ENCODE assay signal across 38 cellular contexts in genomic region chr6:152769993-152770392, GRCh38. TPM values are rescaled to one million over a fixed set of nuclear protein-coding genes. Genes with fewer than 3 reads are reported as not detected.
"Had no signal": no experiment of that assay in that cellular context is flagged by ENCODE, and none has a peak within 500 bp of the region (broad histone marks: within the 10 kb centered on the region; RNA-seq: fewer than 3 reads in every experiment).

No MANE protein-coding gene starts in this region.

- H3K4me3 ChIP-seq: adrenal gland, body of pancreas, breast epithelium had no signal

- H3K27ac ChIP-seq: adrenal gland, body of pancreas, brain microvascular endothelial cell, breast epithelium, VCaP had no signal

- H3K9me3 Mint-ChIP-seq: activated B cell treated with CpG ODN at 0.5 μM for 24 hours; activated CD4-positive, alpha-beta memory T cell treated with anti-CD3 and anti-CD28 coated beads for 36 hours; activated CD4-positive, alpha-beta T cell treated with anti-CD3 and anti-CD28 coated beads, Interleukin-2, amount 10 ng/mL, durations not matched to agents 24 days and 14 days; activated CD8-positive, alpha-beta T cell treated with anti-CD3 and anti-CD28 coated beads for 36 hours; activated naive CD4-positive, alpha-beta T cell treated with anti-CD3 and anti-CD28 coated beads for 36 hours; activated naive CD4-positive, alpha-beta T cell treated with anti-CD3 and anti-CD28 coated beads, Interleukin-2, amount 50 U/mL, for 72 hours; activated naive CD8-positive, alpha-beta T cell treated with anti-CD3 and anti-CD28 coated beads for 36 hours; activated T-cell treated with anti-CD3 and anti-CD28 coated beads, Interleukin-2, amount 50 U/mL, for 4 hours; activated T-cell treated with anti-CD3 and anti-CD28 coated beads, Interleukin-2, amount 50 U/mL, for 72 hours; activated T-helper 1 cell treated with anti-CD3 and anti-CD28 coated beads, Interleukin-12 subunit alpha, Interleukin-12 subunit beta, Interleukin-2, Interleukin-4 antibody, amounts not matched to agents 30 ng/mL and 10 ng/mL and 1 ng/mL, durations not matched to agents 14 hours and 24 hours and 36 hours; T-helper 1 cell treated with Interleukin-12 subunit alpha and Interleukin-12 subunit beta and Interleukin-4 antibody, amounts not matched to agents 30 μg/mL and 1 μg/mL, for 36 hours; T-helper 2 cell treated with Interferon-gamma antibody and Interleukin-4, amounts not matched to agents 5 μg/mL and 100 μg/mL, for 36 hours had no signal

- ATAC-seq: activated CD8-positive, alpha-beta T cell treated with anti-CD3 and anti-CD28 coated beads for 36 hours; activated naive CD4-positive, alpha-beta T cell treated with anti-CD3 and anti-CD28 coated beads, Interleukin-2, amount 50 U/mL, for 72 hours; activated T-cell treated with anti-CD3 and anti-CD28 coated beads, Interleukin-2, amount 50 U/mL, for 4 hours; activated T-cell treated with anti-CD3 and anti-CD28 coated beads, Interleukin-2, amount 50 U/mL, for 72 hours; activated T-helper 17 cell treated with anti-CD3 and anti-CD28 coated beads, Interleukin-2, amount 50 U/mL, for 72 hours; body of pancreas had no signal

- H3K4me1 Mint-ChIP-seq: activated B cell treated with CpG ODN at 0.5 μM for 24 hours; activated CD4-positive, alpha-beta T cell treated with anti-CD3 and anti-CD28 coated beads, Interleukin-2, amount 10 ng/mL, durations not matched to agents 24 days and 14 days; activated naive CD8-positive, alpha-beta T cell treated with anti-CD3 and anti-CD28 coated beads for 36 hours; activated T-helper 17 cell treated with anti-CD3 and anti-CD28 coated beads, Interleukin-2, amount 50 U/mL, for 72 hours had no signal

- H3K27me3 Mint-ChIP-seq: activated B cell treated with CpG ODN at 0.5 μM for 24 hours; activated CD4-positive, alpha-beta memory T cell treated with anti-CD3 and anti-CD28 coated beads for 36 hours; activated CD4-positive, alpha-beta T cell treated with anti-CD3 and anti-CD28 coated beads, Interleukin-2, amount 10 ng/mL, durations not matched to agents 24 days and 14 days; activated naive CD8-positive, alpha-beta T cell treated with anti-CD3 and anti-CD28 coated beads for 36 hours had no signal

- H3K27ac Mint-ChIP-seq: activated B cell treated with CpG ODN at 0.5 μM for 24 hours; activated CD4-positive, alpha-beta memory T cell treated with anti-CD3 and anti-CD28 coated beads for 36 hours; activated CD4-positive, alpha-beta T cell treated with anti-CD3 and anti-CD28 coated beads, Interleukin-2, amount 10 ng/mL, durations not matched to agents 24 days and 14 days; activated CD8-positive, alpha-beta T cell treated with anti-CD3 and anti-CD28 coated beads for 36 hours; activated naive CD4-positive, alpha-beta T cell treated with anti-CD3 and anti-CD28 coated beads for 36 hours; activated naive CD4-positive, alpha-beta T cell treated with anti-CD3 and anti-CD28 coated beads, Interleukin-2, amount 50 U/mL, for 72 hours; activated naive CD8-positive, alpha-beta T cell treated with anti-CD3 and anti-CD28 coated beads for 36 hours; activated T-cell treated with anti-CD3 and anti-CD28 coated beads, Interleukin-2, amount 50 U/mL, for 72 hours; activated T-helper 1 cell treated with anti-CD3 and anti-CD28 coated beads, Interleukin-12 subunit alpha, Interleukin-12 subunit beta, Interleukin-2, Interleukin-4 antibody, amounts not matched to agents 30 ng/mL and 10 ng/mL and 1 ng/mL, durations not matched to agents 14 hours and 24 hours and 36 hours; activated T-helper 17 cell treated with anti-CD3 and anti-CD28 coated beads, Interleukin-2, amount 50 U/mL, for 72 hours; T-helper 1 cell treated with Interleukin-12 subunit alpha and Interleukin-12 subunit beta and Interleukin-4 antibody, amounts not matched to agents 30 μg/mL and 1 μg/mL, for 36 hours; T-helper 2 cell treated with Interferon-gamma antibody and Interleukin-4, amounts not matched to agents 5 μg/mL and 100 μg/mL, for 36 hours had no signal

- FAIRE-seq: astrocyte, TTC549 had no signal

- H3K4me1 ChIP-seq: adrenal gland, body of pancreas, breast epithelium had no signal

- H3K36me3 Mint-ChIP-seq: activated CD4-positive, alpha-beta memory T cell treated with anti-CD3 and anti-CD28 coated beads for 36 hours; activated naive CD4-positive, alpha-beta T cell treated with anti-CD3 and anti-CD28 coated beads, Interleukin-2, amount 50 U/mL, for 72 hours; activated naive CD8-positive, alpha-beta T cell treated with anti-CD3 and anti-CD28 coated beads for 36 hours had no signal

- H3K36me3 ChIP-seq: adrenal gland, brain microvascular endothelial cell, breast epithelium had no signal

- H3K27me3 ChIP-seq: adrenal gland, body of pancreas, brain microvascular endothelial cell, breast epithelium had no signal

- H3K4me3 Mint-ChIP-seq: activated B cell treated with CpG ODN at 0.5 μM for 24 hours; activated CD4-positive, alpha-beta memory T cell treated with anti-CD3 and anti-CD28 coated beads for 36 hours; activated CD4-positive, alpha-beta T cell treated with anti-CD3 and anti-CD28 coated beads, Interleukin-2, amount 10 ng/mL, durations not matched to agents 24 days and 14 days; activated CD8-positive, alpha-beta T cell treated with anti-CD3 and anti-CD28 coated beads for 36 hours; activated naive CD4-positive, alpha-beta T cell treated with anti-CD3 and anti-CD28 coated beads for 36 hours; activated naive CD8-positive, alpha-beta T cell treated with anti-CD3 and anti-CD28 coated beads for 36 hours; activated T-cell treated with anti-CD3 and anti-CD28 coated beads, Interleukin-2, amount 50 U/mL, for 4 hours; activated T-cell treated with anti-CD3 and anti-CD28 coated beads, Interleukin-2, amount 50 U/mL, for 72 hours; activated T-helper 1 cell treated with anti-CD3 and anti-CD28 coated beads, Interleukin-12 subunit alpha, Interleukin-12 subunit beta, Interleukin-2, Interleukin-4 antibody, amounts not matched to agents 30 ng/mL and 10 ng/mL and 1 ng/mL, durations not matched to agents 14 hours and 24 hours and 36 hours; activated T-helper 17 cell treated with anti-CD3 and anti-CD28 coated beads, Interleukin-2, amount 50 U/mL, for 72 hours; T-helper 1 cell treated with Interleukin-12 subunit alpha and Interleukin-12 subunit beta and Interleukin-4 antibody, amounts not matched to agents 30 μg/mL and 1 μg/mL, for 36 hours; T-helper 2 cell treated with Interferon-gamma antibody and Interleukin-4, amounts not matched to agents 5 μg/mL and 100 μg/mL, for 36 hours had no signal

- H3K9me3 ChIP-seq: adrenal gland, body of pancreas, breast epithelium had no signal

- DNase-seq: activated B cell treated with CpG ODN at 0.5 μM for 24 hours; activated CD4-positive, alpha-beta memory T cell treated with anti-CD3 and anti-CD28 coated beads for 36 hours; activated CD4-positive, alpha-beta T cell treated with anti-CD3 and anti-CD28 coated beads for 4 hours; activated CD4-positive, alpha-beta T cell treated with anti-CD3 and anti-CD28 coated beads, Interleukin-2, amount 10 ng/mL, durations not matched to agents 24 days and 14 days; activated CD4-positive, alpha-beta T cell treated with anti-CD3 and anti-CD28 coated beads, Interleukin-2, amount 50 U/mL, for 1 hour; activated CD4-positive, alpha-beta T cell treated with anti-CD3 and anti-CD28 coated beads, Interleukin-2, amount 50 U/mL, for 4 hours; activated CD4-positive, CD25-positive, alpha-beta regulatory T cell treated with anti-CD3 and anti-CD28 coated beads, Interleukin-2, amount 50 U/mL, for 72 hours; activated CD8-positive, alpha-beta memory T cell treated with anti-CD3 and anti-CD28 coated beads, Interleukin-2, amount 50 U/mL, for 4 hours; activated CD8-positive, alpha-beta T cell treated with anti-CD3 and anti-CD28 coated beads for 36 hours; activated effector memory CD4-positive, alpha-beta T cell treated with anti-CD3 and anti-CD28 coated beads, Interleukin-2, amount 50 U/mL, for 16 hours; activated gamma-delta T cell treated with Interleukin-2 at 50 U/mL for 16 hours; activated naive CD4-positive, alpha-beta T cell; activated naive CD4-positive, alpha-beta T cell treated with anti-CD3 and anti-CD28 coated beads for 36 hours; activated naive CD4-positive, alpha-beta T cell treated with anti-CD3 and anti-CD28 coated beads, Interleukin-2, amount 50 U/mL, for 16 hours; activated naive CD8-positive, alpha-beta T cell treated with anti-CD3 and anti-CD28 coated beads for 36 hours; activated T-cell treated with anti-CD3 and anti-CD28 coated beads for 4 hours; activated T-cell treated with anti-CD3 and anti-CD28 coated beads, Interleukin-2, amount 50 U/mL, for 1 hour; activated T-cell treated with anti-CD3 and anti-CD28 coated beads, Interleukin-2, amount 50 U/mL, for 4 hours; activated T-cell treated with anti-CD3 and anti-CD28 coated beads, Interleukin-2, amount 50 U/mL, for 72 hours; adrenal gland; amniotic stem cell; aorta; body of pancreas; brain microvascular endothelial cell; central memory CD4-positive, alpha-beta T cell; T-helper 1 cell; T-helper 2 cell; T-helper 9 cell had no signal

RNA-seq across cellular contexts. Expression of gene VIP, which starts 19.4 kb away (rescaled TPM):
- total RNA-seq: activated B cell treated with CpG ODN at 0.5 μM for 24 hours; activated CD4-positive, alpha-beta memory T cell treated with anti-CD3 and anti-CD28 coated beads for 36 hours; activated CD4-positive, alpha-beta T cell treated with anti-CD3 and anti-CD28 coated beads, Interleukin-2, amount 10 ng/mL, durations not matched to agents 24 days and 14 days; activated CD8-positive, alpha-beta memory T cell treated with anti-CD3 and anti-CD28 coated beads for 36 hours; activated CD8-positive, alpha-beta T cell treated with anti-CD3 and anti-CD28 coated beads for 36 hours; activated naive CD4-positive, alpha-beta T cell treated with anti-CD3 and anti-CD28 coated beads for 36 hours; activated naive CD4-positive, alpha-beta T cell treated with anti-CD3 and anti-CD28 coated beads, Interleukin-2, amount 50 U/mL, for 72 hours; activated naive CD8-positive, alpha-beta T cell treated with anti-CD3 and anti-CD28 coated beads for 36 hours; activated T-cell treated with anti-CD3 and anti-CD28 coated beads, Interleukin-2, amount 50 U/mL, for 4 hours; activated T-cell treated with anti-CD3 and anti-CD28 coated beads, Interleukin-2, amount 50 U/mL, for 72 hours; activated T-helper 1 cell treated with anti-CD3 and anti-CD28 coated beads, Interleukin-12 subunit alpha, Interleukin-12 subunit beta, Interleukin-2, Interleukin-4 antibody, amounts not matched to agents 30 ng/mL and 10 ng/mL and 1 ng/mL, durations not matched to agents 14 hours and 24 hours and 36 hours; activated T-helper 17 cell treated with anti-CD3 and anti-CD28 coated beads, Interleukin-2, amount 50 U/mL, for 72 hours had no signal
